ENCODE assay signal across 22 cellular contexts in genomic region chr1:180278193-180278556, GRCh38. TPM values are rescaled to one million over a fixed set of nuclear protein-coding genes. Genes with fewer than 3 reads are reported as not detected.
"Had no signal": no experiment of that assay in that cellular context is flagged by ENCODE, and none has a peak within 500 bp of the region (broad histone marks: within the 10 kb centered on the region; RNA-seq: fewer than 3 reads in every experiment).

No MANE protein-coding gene starts in this region.

- H3K4me1 Mint-ChIP-seq: activated CD4-positive, alpha-beta memory T cell treated with anti-CD3 and anti-CD28 coated beads, Interleukin-2, amount 10 ng/mL, durations not matched to agents 7 days and 5 days; activated CD8-positive, alpha-beta memory T cell treated with anti-CD3 and anti-CD28 coated beads, Interleukin-2, amount 10 ng/mL, durations not matched to agents 7 days and 5 days had no signal

- H2AFZ ChIP-seq: neural progenitor cell had no signal

- H3K27ac Mint-ChIP-seq: activated CD4-positive, alpha-beta memory T cell treated with anti-CD3 and anti-CD28 coated beads, Interleukin-2, amount 10 ng/mL, durations not matched to agents 7 days and 5 days; activated CD8-positive, alpha-beta memory T cell treated with anti-CD3 and anti-CD28 coated beads, Interleukin-2, amount 10 ng/mL, durations not matched to agents 7 days and 5 days; activated naive CD8-positive, alpha-beta T cell; memory B cell; naive thymus-derived CD4-positive, alpha-beta T cell; neural progenitor cell; stimulated activated naive CD8-positive, alpha-beta T cell treated with anti-CD3 and anti-CD28 coated beads, Interleukin-15, Interleukin-2, amounts not matched to agents 100 ng/mL and 50 ng/mL, for 24 hours had no signal

- FAIRE-seq: kidney, pancreas, TTC549 had no signal

- DNase-seq: activated CD4-positive, alpha-beta memory T cell treated with anti-CD3 and anti-CD28 coated beads, Interleukin-2, amount 10 ng/mL, durations not matched to agents 7 days and 5 days; activated CD4-positive, alpha-beta T cell treated with anti-CD3 and anti-CD28 coated beads for 48 hours; activated CD8-positive, alpha-beta memory T cell treated with anti-CD3 and anti-CD28 coated beads, Interleukin-2, amount 10 ng/mL, durations not matched to agents 7 days and 5 days; amygdala; dorsolateral prefrontal cortex; foreskin fibroblast; kidney; mucosa of descending colon; naive thymus-derived CD4-positive, alpha-beta T cell; pancreas; sigmoid colon; stimulated activated CD4-positive, alpha-beta T cell treated with anti-CD3 and anti-CD28 coated beads, Interleukin-1b, Interleukin-23, amount 100 ng/mL, for 48 hours; uterus had no signal

- H3K4me3 ChIP-seq: dorsolateral prefrontal cortex, mucosa of descending colon, neural progenitor cell, pancreas, sigmoid colon, tibial nerve, uterus had no signal

- H3K9me3 ChIP-seq: mucosa of descending colon, pancreas, sigmoid colon, tibial nerve, uterus had no signal

- H3K4me3 Mint-ChIP-seq: activated CD4-positive, alpha-beta memory T cell treated with anti-CD3 and anti-CD28 coated beads, Interleukin-2, amount 10 ng/mL, durations not matched to agents 7 days and 5 days; activated CD8-positive, alpha-beta memory T cell treated with anti-CD3 and anti-CD28 coated beads, Interleukin-2, amount 10 ng/mL, durations not matched to agents 7 days and 5 days; activated naive CD8-positive, alpha-beta T cell; memory B cell; naive thymus-derived CD4-positive, alpha-beta T cell; neural progenitor cell; stimulated activated naive CD8-positive, alpha-beta T cell treated with anti-CD3 and anti-CD28 coated beads, Interleukin-15, Interleukin-2, amounts not matched to agents 100 ng/mL and 50 ng/mL, for 24 hours had no signal

- H3K27me3 Mint-ChIP-seq: activated CD4-positive, alpha-beta memory T cell treated with anti-CD3 and anti-CD28 coated beads, Interleukin-2, amount 10 ng/mL, durations not matched to agents 7 days and 5 days; activated CD8-positive, alpha-beta memory T cell treated with anti-CD3 and anti-CD28 coated beads, Interleukin-2, amount 10 ng/mL, durations not matched to agents 7 days and 5 days; activated naive CD8-positive, alpha-beta T cell; memory B cell; naive thymus-derived CD4-positive, alpha-beta T cell; stimulated activated naive CD8-positive, alpha-beta T cell treated with anti-CD3 and anti-CD28 coated beads, Interleukin-15, Interleukin-2, amounts not matched to agents 100 ng/mL and 50 ng/mL, for 24 hours had no signal

- H3K9me3 Mint-ChIP-seq: activated CD4-positive, alpha-beta memory T cell treated with anti-CD3 and anti-CD28 coated beads, Interleukin-2, amount 10 ng/mL, durations not matched to agents 7 days and 5 days; memory B cell; naive thymus-derived CD4-positive, alpha-beta T cell; neural progenitor cell; stimulated activated naive CD8-positive, alpha-beta T cell treated with anti-CD3 and anti-CD28 coated beads, Interleukin-15, Interleukin-2, amounts not matched to agents 100 ng/mL and 50 ng/mL, for 24 hours had no signal

- ATAC-seq: activated CD8-positive, alpha-beta memory T cell treated with anti-CD3 and anti-CD28 coated beads, Interleukin-2, amount 10 ng/mL, durations not matched to agents 7 days and 5 days; left lobe of liver; mucosa of descending colon had no signal

- H3K4me1 ChIP-seq: sigmoid colon, uterus had no signal

- H3K36me3 ChIP-seq: neural progenitor cell, uterus had no signal

- H3K27ac ChIP-seq: dorsolateral prefrontal cortex, epithelial cell of prostate, neural progenitor cell, pancreas, uterus had no signal

- H3K27me3 ChIP-seq: dorsolateral prefrontal cortex, neural progenitor cell, pancreas, sigmoid colon, tibial nerve, uterus had no signal

- H3K4me2 ChIP-seq: neural progenitor cell had no signal

RNA-seq across cellular contexts. Expression of gene LHX4, which starts 48.1 kb away (rescaled TPM):
- total RNA-seq: activated CD4-positive, alpha-beta memory T cell treated with anti-CD3 and anti-CD28 coated beads, Interleukin-2, amount 10 ng/mL, durations not matched to agents 7 days and 5 days; activated CD8-positive, alpha-beta memory T cell treated with anti-CD3 and anti-CD28 coated beads, Interleukin-2, amount 10 ng/mL, durations not matched to agents 7 days and 5 days; kidney; sigmoid colon; T-helper 2 cell treated with Interferon-gamma antibody and Interleukin-4, amounts not matched to agents 100 ng/mL and 5 ng/mL, for 36 hours; tibial nerve; uterus had no signal
